Comparison of ENCODE assay signal across 8 cellular contexts in genomic region chr16:9092963-9093477, GRCh38. TPM values are rescaled to one million over a fixed set of nuclear protein-coding genes. Genes with fewer than 3 reads are reported as not detected.
A peak's percentile ranks its signal among the peaks of the same experiment; 100 is the strongest.
DNase-seq lines count a peak whose midpoint lies in the region; ATAC-seq lines count a peak whose summit lies in the region.

No MANE protein-coding gene starts in this region.

- H3K4me1 ChIP-seq in iPS-15b (ENCODE audit: control insufficient read depth, insufficient read depth, low read length), result peaks cover 14% of the 10 kb centered on the region

- peaks cover 3% of the 10 kb centered on the region for H3K36me3 ChIP-seq in iPS-15b (ENCODE audit: control insufficient read depth, insufficient read depth, low read length)

- H3K9me3 ChIP-seq in iPS-15b (ENCODE audit: control insufficient read depth, insufficient read depth, low read length), result no peaks in the 10 kb centered on the region

- H3K4me3 Mint-ChIP-seq in activated naive CD8-positive, alpha-beta T cell treated with anti-CD3 and anti-CD28 coated beads, Interleukin-2, amount 10 ng/mL, durations not matched to agents 7 days and 5 days, result peak overlapping the region; percentile 98

- peaks cover 33% of the 10 kb centered on the region for H3K4me1 Mint-ChIP-seq in activated naive CD8-positive, alpha-beta T cell treated with anti-CD3 and anti-CD28 coated beads, Interleukin-2, amount 10 ng/mL, durations not matched to agents 7 days and 5 days

- peak; percentile 24 for DNase-seq in EH (ENCODE audit: low read depth)
- peak; percentile 33 for DNase-seq in NCI-H526 treated with DMSO at 0.1 percent for 48 hours (lab: John Stamatoyannopoulos, UW)
- peak; percentile 49 for DNase-seq in activated naive CD8-positive, alpha-beta T cell treated with anti-CD3 and anti-CD28 coated beads, Interleukin-2, amount 10 ng/mL, durations not matched to agents 7 days and 5 days
- DNase-seq in stimulated activated CD4-positive, alpha-beta T cell treated with anti-CD3 and anti-CD28 coated beads, Interleukin-1b, Interleukin-23, amount 100 ng/mL, for 48 hours, result peak; percentile 26
- no peak for DNase-seq in kidney glomerular epithelial cell (lab: John Stamatoyannopoulos, UW)

- POLR2A ChIA-PET in activated naive CD8-positive, alpha-beta T cell treated with anti-CD3 and anti-CD28 coated beads, Interleukin-2, amount 10 ng/mL, durations not matched to agents 7 days and 5 days (lab: Charles Lee), result interaction anchor here (0.8 to 5.9 kb wide), 11 partner anchors 8 to 296 kb away, joined by 3 to 227 read pairs (median 3); partner anchors contain the start of genes CARHSP1, PMM2 and TMEM186

- H3K27ac Mint-ChIP-seq in activated naive CD8-positive, alpha-beta T cell treated with anti-CD3 and anti-CD28 coated beads, Interleukin-2, amount 10 ng/mL, durations not matched to agents 7 days and 5 days, result peak overlapping the region; percentile 99

- H3K27me3 ChIP-seq in iPS-15b (ENCODE audit: control insufficient read depth, insufficient read depth, low read length), result no peaks in the 10 kb centered on the region

- ATAC-seq in activated naive CD8-positive, alpha-beta T cell treated with anti-CD3 and anti-CD28 coated beads, Interleukin-2, amount 10 ng/mL, durations not matched to agents 7 days and 5 days (ENCODE audit: low read depth), result no peak
- no peak for ATAC-seq in GM18517 (IDR thresholded peaks at IDR 0.05; ENCODE audit: unreplicated experiment)
- ATAC-seq in GM21390 (IDR thresholded peaks at IDR 0.05; ENCODE audit: unreplicated experiment), result no peak

- H3K9ac ChIP-seq in iPS-15b (ENCODE audit: low read depth, low read length), result peak overlapping the region; percentile 88

- H3K27me3 Mint-ChIP-seq in activated naive CD8-positive, alpha-beta T cell treated with anti-CD3 and anti-CD28 coated beads, Interleukin-2, amount 10 ng/mL, durations not matched to agents 7 days and 5 days, result no peaks in the 10 kb centered on the region

- peak overlapping the region; percentile 92 for H3K4me3 ChIP-seq in iPS-15b (ENCODE audit: low read depth, low read length)

- no peaks in the 10 kb centered on the region for H3K9me3 Mint-ChIP-seq in activated naive CD8-positive, alpha-beta T cell treated with anti-CD3 and anti-CD28 coated beads, Interleukin-2, amount 10 ng/mL, durations not matched to agents 7 days and 5 days

- H3K36me3 Mint-ChIP-seq in activated naive CD8-positive, alpha-beta T cell treated with anti-CD3 and anti-CD28 coated beads, Interleukin-2, amount 10 ng/mL, durations not matched to agents 7 days and 5 days, result peaks cover 34% of the 10 kb centered on the region

RNA-seq across cellular contexts. Expression of gene HAPSTR1, which starts 1.6 kb away (rescaled TPM):
- 10 to 100 TPM; 71.6 to 72.2 TPM for total RNA-seq in activated naive CD8-positive, alpha-beta T cell treated with anti-CD3 and anti-CD28 coated beads, Interleukin-2, amount 10 ng/mL, durations not matched to agents 7 days and 5 days
